In the genomic region with DNA sequence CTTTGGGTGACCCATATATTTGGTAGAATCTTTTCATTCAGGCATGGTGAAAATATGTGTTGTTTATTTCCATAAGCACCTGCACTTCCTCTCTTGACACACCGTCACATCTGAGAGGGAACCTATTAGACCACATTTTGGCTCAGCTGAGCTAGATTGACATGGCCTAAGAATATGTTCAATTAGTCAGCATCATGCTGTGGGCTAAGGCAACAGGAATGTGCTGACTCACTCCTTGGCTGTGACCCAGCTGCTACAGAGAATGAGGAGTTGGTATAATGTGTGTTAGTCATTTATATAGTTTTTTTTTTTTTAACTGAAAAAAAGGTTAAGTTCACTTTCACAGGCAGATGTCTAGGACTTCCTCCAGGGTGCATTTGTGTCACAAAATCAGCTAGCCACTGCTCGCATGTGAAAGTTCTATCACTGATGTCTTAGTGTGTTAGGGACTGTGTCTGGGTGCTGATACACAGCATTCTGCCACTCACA, we compare ENCODE assay signal across 8 cellular contexts.
A peak's percentile ranks its signal among the peaks of the same experiment; 100 is the strongest.
DNase-seq lines count a peak whose midpoint lies in the region; ATAC-seq and TF ChIP-seq lines count a peak whose summit lies in the region.

No MANE protein-coding gene starts in this region.

- DNase-seq in Ammon's horn (ENCODE audit: low spot score): peak; percentile 83
- peak; percentile 25 for DNase-seq in NCI-H2029 treated with DMSO at 0.1 percent for 48 hours (lab: John Stamatoyannopoulos, UW)
- peak; percentile 99 for DNase-seq in astrocyte of the hippocampus (ENCODE audit: low read depth, low spot score)
- DNase-seq in testis: peak; percentile 80
- no peak for DNase-seq in CD1c-positive myeloid dendritic cell (ENCODE audit: extremely low spot score)

- H3K27me3 ChIP-seq in iPS-20b (ENCODE audit: insufficient read depth, low read length) (no peaks in the 10 kb centered on the region), testis (no peaks in the 10 kb centered on the region)

- H3K4me1 ChIP-seq in iPS-20b (ENCODE audit: insufficient read depth, low read length) (peaks cover 13% of the 10 kb centered on the region; the same call in 1 of the 2 replicates), testis (no peaks in the 10 kb centered on the region)

- peaks cover 34% of the 10 kb centered on the region for H3K36me3 ChIP-seq in iPS-20b (ENCODE audit: insufficient read depth, low read depth, low read length)
- no peaks in the 10 kb centered on the region for H3K36me3 ChIP-seq in testis (ENCODE audit: low read depth, missing control alignments)

- no peak for TF ChIP-seq CTCF in testis (IDR thresholded peaks at IDR 0.05)

- ATAC-seq in GM18867 (IDR thresholded peaks at IDR 0.05; ENCODE audit: unreplicated experiment) (peak; percentile 95), HG03066 (IDR thresholded peaks at IDR 0.05; ENCODE audit: low read depth, unreplicated experiment) (peak; percentile 93)

- intact Hi-C loops in testis (cut with DNase I; ENCODE audit: low total_unique reads): no loop called here

- peak overlapping the region; percentile 18; the same call in 1 of the 2 replicates for H3K9ac ChIP-seq in iPS-20b (ENCODE audit: low read depth, low read length)

- H3K27ac ChIP-seq in iPS-20b (ENCODE audit: low read length) (no peak overlapping the region), testis (no peak overlapping the region)

- no peak overlapping the region for H3K4me3 ChIP-seq in iPS-20b (ENCODE audit: low read length)
- no peak overlapping the region for H3K4me3 ChIP-seq in testis

- TF ChIP-seq POLR2A in testis (IDR thresholded peaks at IDR 0.05): no peak

- 48 to 53% methylated on average over 2 of the region's 2 CpGs for WGBS in testis, 2 donors

- no peaks in the 10 kb centered on the region for H3K9me3 ChIP-seq in iPS-20b (ENCODE audit: insufficient read depth, low read depth, low read length)
- H3K9me3 ChIP-seq in testis: no peaks in the 10 kb centered on the region
